ENCODE assay signal across 18 cellular contexts in the genomic region with DNA sequence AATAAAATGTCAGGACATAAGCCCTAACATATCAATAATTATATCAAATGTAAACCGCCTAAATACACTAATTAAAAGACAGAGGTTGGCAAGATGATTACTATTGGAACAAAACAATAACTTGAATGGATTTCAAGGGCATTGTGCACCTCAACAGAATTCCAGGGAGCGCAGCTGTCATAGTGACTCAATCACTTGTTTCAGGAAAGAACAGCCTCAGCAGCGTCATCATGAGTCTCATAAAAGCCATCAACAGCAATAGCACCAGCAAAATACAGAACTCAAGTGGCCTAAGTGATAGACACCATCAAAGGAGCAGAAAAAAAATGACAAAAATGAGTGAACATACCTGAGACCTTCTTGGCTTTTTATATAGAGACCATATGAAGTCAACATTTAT.
DNase-seq lines count a peak whose midpoint lies in the region; TF ChIP-seq lines count a peak whose summit lies in the region.
"Had no signal": no experiment of that assay in that cellular context is flagged by ENCODE, and none has a peak within 500 bp of the region (broad histone marks: within the 10 kb centered on the region; RNA-seq: fewer than 3 reads in every experiment).

No MANE protein-coding gene starts in this region.

- POLR2A ChIA-PET in MCF 10A (lab: Yijun Ruan, JAX) (no interaction called here), OCI-LY7 (lab: Charles Lee) (no interaction called here)

- no peaks in the 10 kb centered on the region for H3K4me1 ChIP-seq in breast epithelium
- no peaks in the 10 kb centered on the region for H3K4me1 ChIP-seq in OCI-LY7 (ENCODE audit: insufficient read depth, low read length, poor library complexity, severe bottlenecking)
- no peaks in the 10 kb centered on the region for H3K4me1 ChIP-seq in sigmoid colon
- H3K4me1 ChIP-seq: BE2C had no signal

- H3K36me3 Mint-ChIP-seq in MCF 10A (ENCODE audit: insufficient read depth, unreplicated experiment) = no peaks in the 10 kb centered on the region

- no peaks in the 10 kb centered on the region for H3K9me2 ChIP-seq in OCI-LY7 (ENCODE audit: insufficient read depth, low read length)
- H3K9me2 ChIP-seq: SK-N-SH had no signal

- no peak overlapping the region for H3K27ac ChIP-seq in breast epithelium
- H3K27ac ChIP-seq in OCI-LY7 (ENCODE audit: low read depth, low read length, poor library complexity, severe bottlenecking) = no peak overlapping the region
- H3K27ac ChIP-seq in sigmoid colon = no peak overlapping the region

- TF ChIP-seq POLR2A in breast epithelium (IDR thresholded peaks at IDR 0.05) = no peak
- no peak for TF ChIP-seq POLR2A in sigmoid colon (IDR thresholded peaks at IDR 0.05)

- WGBS in sigmoid colon, 2 donors = 77 to 87% methylated on average over 3 of the region's 3 CpGs

- DNase-seq in MCF 10A (ENCODE audit: unreplicated experiment) = peak; percentile 5
- DNase-seq in breast epithelium (ENCODE audit: low spot score in 2 of 2) = no peak
- DNase-seq in NCI-H460 (ENCODE audit: extremely low read depth, low read depth) = peak; percentile 7
- peak; percentile 50 for DNase-seq in dermis blood vessel endothelial cell
- DNase-seq in OCI-LY7 (ENCODE audit: low spot score) = no peak
- no peak for DNase-seq in NK-92 treated with Interleukin-12 subunit alpha and Interleukin-12 subunit beta, amount 100 ng/mL, for 24 hours (lab: John Stamatoyannopoulos, UW)
- no peak for DNase-seq in sigmoid colon
- DNase-seq: BE2C, DMS79, Kasumi-1, NCI-H1092, NCI-H1694, NCI-H2081 treated with DMSO at 0.1 percent for 48 hours, NCI-H2227 treated with DMSO at 0.1 percent for 48 hours, NCI-H510A treated with DMSO at 0.1 percent for 48 hours, SIG-M5, SK-N-SH had no signal

- H3K79me2 ChIP-seq in OCI-LY7 (ENCODE audit: insufficient read depth, low read depth, low read length) = no peaks in the 10 kb centered on the region

- CTCF ChIA-PET in MCF 10A (lab: Yijun Ruan, JAX) (no interaction called here), OCI-LY7 (lab: Charles Lee; ENCODE audit: unreplicated experiment) (no interaction called here)

- H3K27me3 Mint-ChIP-seq in MCF 10A (ENCODE audit: insufficient read depth, unreplicated experiment) = no peaks in the 10 kb centered on the region

- no peak overlapping the region for H3K4me2 ChIP-seq in OCI-LY7 (ENCODE audit: low read length)
- H3K4me2 ChIP-seq: SK-N-SH had no signal

- TF ChIP-seq EP300 in sigmoid colon (IDR thresholded peaks at IDR 0.05) = no peak

- H2AFZ ChIP-seq in OCI-LY7 (ENCODE audit: low read length) = no peak overlapping the region

- TF ChIP-seq CTCF in MCF 10A (IDR thresholded peaks at IDR 0.05; ENCODE audit: unreplicated experiment) (no peak), breast epithelium (IDR thresholded peaks at IDR 0.05) (no peak), OCI-LY7 (conservative IDR thresholded peaks at IDR 0.05; ENCODE audit: low read length) (no peak), sigmoid colon (IDR thresholded peaks at IDR 0.05) (no peak)

- H3K27me3 ChIP-seq in breast epithelium = no peaks in the 10 kb centered on the region
- no peaks in the 10 kb centered on the region for H3K27me3 ChIP-seq in sigmoid colon
- H3K27me3 ChIP-seq: BE2C had no signal

- no peak overlapping the region for H3K27ac Mint-ChIP-seq in MCF 10A (ENCODE audit: low read depth, unreplicated experiment)

- BruUV-seq in MCF 10A (replicated peaks; lab: Mats Ljungman, UMichigan) (no TSS peak), OCI-LY7 (replicated peaks; lab: Mats Ljungman, UMichigan) (no TSS peak)

- peaks cover 0 to 10% of the 10 kb centered on the region in 2 donors for H3K9me3 ChIP-seq in breast epithelium
- no peaks in the 10 kb centered on the region for H3K9me3 ChIP-seq in OCI-LY7 (ENCODE audit: low read length)
- H3K9me3 ChIP-seq in sigmoid colon = no peaks in the 10 kb centered on the region
- H3K9me3 ChIP-seq: BE2C, SK-N-SH had no signal

- no peaks in the 10 kb centered on the region for H4K20me1 ChIP-seq in OCI-LY7 (ENCODE audit: insufficient read depth, low read length)

- no peaks in the 10 kb centered on the region for H3K9me3 Mint-ChIP-seq in MCF 10A (ENCODE audit: unreplicated experiment)

- no peak overlapping the region for H3K4me3 ChIP-seq in breast epithelium
- no peak overlapping the region for H3K4me3 ChIP-seq in OCI-LY7 (ENCODE audit: low read depth, low read length, poor library complexity, severe bottlenecking)
- no peak overlapping the region for H3K4me3 ChIP-seq in sigmoid colon
- H3K4me3 ChIP-seq: GM12878 had no signal

- H3K4me3 Mint-ChIP-seq in MCF 10A (ENCODE audit: unreplicated experiment) = no peak overlapping the region

- intact Hi-C loops in MCF 10A (cut with micrococcal nuclease) = no loop called here
- intact Hi-C loops in breast epithelium (cut with DNase I; ENCODE audit: low total_unique reads) = no loop called here
- intact Hi-C loops in OCI-LY7 (cut with micrococcal nuclease; ENCODE audit: unreplicated experiment) = loop anchor here (5.0 kb wide), 1 partner anchor 1062 kb away; no protein-coding TSS in a partner anchor
- intact Hi-C loops in sigmoid colon (cut with DNase I) = no loop called here

- H3K4me1 Mint-ChIP-seq in MCF 10A (ENCODE audit: insufficient read depth, unreplicated experiment) = no peaks in the 10 kb centered on the region

- H3K36me3 ChIP-seq in breast epithelium (no peaks in the 10 kb centered on the region), OCI-LY7 (ENCODE audit: insufficient read depth, low read length) (no peaks in the 10 kb centered on the region), sigmoid colon (no peaks in the 10 kb centered on the region)
- H3K36me3 ChIP-seq: BE2C had no signal

Comparison
In these comparisons a context has a peak if more than half of its experiments do, and no peak if none do; other contexts are left out.
1. DNase-seq: peak in MCF 10A (single experiment), NCI-H460 (single experiment) and dermis blood vessel endothelial cell (single experiment); none in breast epithelium (0 of 2), OCI-LY7 (single experiment), NK-92 treated with Interleukin-12 subunit alpha and Interleukin-12 subunit beta, amount 100 ng/mL, for 24 hours (single experiment) and sigmoid colon (single experiment).